In the genomic region with DNA sequence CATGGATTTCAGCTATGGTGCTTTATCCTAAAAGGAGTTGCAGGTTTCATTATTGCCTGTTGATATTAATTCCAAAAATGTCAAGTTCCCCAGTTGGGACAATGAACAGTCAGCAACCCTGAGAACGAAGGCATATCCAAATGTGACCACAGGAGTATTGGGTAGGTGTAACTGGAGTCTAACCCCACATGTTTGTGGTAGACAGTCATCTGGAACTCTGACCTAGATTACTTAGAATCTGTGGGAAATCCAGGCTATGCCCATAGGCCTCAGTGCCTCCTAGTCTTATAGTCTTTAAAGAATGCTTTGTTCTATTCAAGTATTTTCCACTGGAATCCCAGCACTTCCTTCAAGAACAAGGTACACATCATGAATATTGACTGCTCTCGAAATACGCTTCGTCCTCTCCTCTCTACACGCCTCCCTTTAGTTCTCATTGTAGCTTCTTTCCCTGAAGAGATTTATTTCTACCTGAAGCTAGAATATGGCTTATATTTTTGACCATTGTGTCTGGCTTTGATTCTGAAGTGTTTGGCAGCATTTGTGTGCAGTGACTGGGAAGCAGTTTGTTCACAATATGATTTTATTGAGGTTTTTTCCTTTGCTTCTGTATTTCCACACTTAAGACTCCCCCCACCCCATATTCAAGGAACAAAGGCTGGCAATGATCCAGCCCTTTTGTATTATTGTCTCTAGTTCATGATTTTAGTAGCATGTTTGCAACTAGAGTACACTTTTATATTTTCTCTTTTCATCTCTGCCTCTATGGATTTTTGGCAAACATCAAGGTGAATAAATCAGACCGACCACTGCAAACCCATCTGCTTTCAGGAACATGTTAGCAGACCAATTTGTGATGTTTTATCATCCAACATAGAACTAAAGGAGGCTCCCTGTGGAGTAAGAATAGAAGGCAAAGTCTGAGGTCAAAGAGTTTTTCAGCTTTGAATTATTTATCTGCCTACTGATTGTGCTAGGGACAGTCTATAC, we compare ENCODE assay signal across 13 cellular contexts.
DNase-seq lines count a peak whose midpoint lies in the region; ATAC-seq and TF ChIP-seq lines count a peak whose summit lies in the region.
"Had no signal": no experiment of that assay in that cellular context is flagged by ENCODE, and none has a peak within 500 bp of the region (broad histone marks: within the 10 kb centered on the region; RNA-seq: fewer than 3 reads in every experiment).

No MANE protein-coding gene starts in this region.

- H3K27me3 ChIP-seq in BJ (ENCODE audit: control insufficient read depth, insufficient read depth, low read length) = no peaks in the 10 kb centered on the region
- H3K27me3 ChIP-seq in mesenchymal stem cell (ENCODE audit: control insufficient read depth in 1 of 2, insufficient read depth in 1 of 2, low read length in 2 of 2) = no peaks in the 10 kb centered on the region
- H3K27me3 ChIP-seq: BE2C, Peyer's patch had no signal

- H3K4me2 ChIP-seq in mesenchymal stem cell (ENCODE audit: low read length, poor library complexity, severe bottlenecking) = no peak overlapping the region

- H3K27ac ChIP-seq in mesenchymal stem cell (ENCODE audit: low read length, poor library complexity, severe bottlenecking) = peak overlapping the region; percentile 35
- H3K27ac ChIP-seq: Peyer's patch had no signal

- H3K4me1 ChIP-seq in mesenchymal stem cell (ENCODE audit: control insufficient read depth, insufficient read depth, low read depth, low read length) = peaks cover 2% of the 10 kb centered on the region
- H3K4me1 ChIP-seq: BE2C, Peyer's patch had no signal

- H3K4me3 Mint-ChIP-seq in T-helper 17 cell (no peak overlapping the region), osteocyte (ENCODE audit: unreplicated experiment) (no peak overlapping the region)
- no peak overlapping the region for H3K4me3 Mint-ChIP-seq in activated T-helper 2 cell treated with anti-CD3 and anti-CD28 coated beads, Interferon-gamma antibody, Interleukin-2, Interleukin-4, amounts not matched to agents 10 μg/mL and 5 μg/mL and 100 μg/mL, durations not matched to agents 14 hours and 24 hours and 36 hours (ENCODE audit: low read depth)
- H3K4me3 Mint-ChIP-seq: activated naive CD8-positive, alpha-beta T cell treated with anti-CD3 and anti-CD28 coated beads, Interleukin-2, amount 10 ng/mL, durations not matched to agents 7 days and 5 days had no signal

- H3K4me3 ChIP-seq in BJ (ENCODE audit: low read depth, low read length) (no peak overlapping the region), mesenchymal stem cell (ENCODE audit: insufficient read depth in 1 of 2, low read depth in 1 of 2, low read length in 2 of 2) (no peak overlapping the region)
- H3K4me3 ChIP-seq: Peyer's patch had no signal

- no peak overlapping the region for H2BK120ac ChIP-seq in mesenchymal stem cell (ENCODE audit: low read depth, low read length)

- no peak overlapping the region for H2AFZ ChIP-seq in mesenchymal stem cell (ENCODE audit: low read depth, low read length)

- intact Hi-C loops in activated T-helper 2 cell treated with anti-CD3 and anti-CD28 coated beads, Interferon-gamma antibody, Interleukin-2, Interleukin-4, amounts not matched to agents 10 μg/mL and 5 μg/mL and 100 μg/mL, durations not matched to agents 14 hours and 24 hours and 36 hours (cut with micrococcal nuclease) = no loop called here

- CTCF ChIA-PET in BJ (lab: Yijun Ruan, JAX) = interaction anchor here (0.6 kb wide), 1 partner anchor 140 kb away, joined by 3 read pairs; no protein-coding TSS in a partner anchor

- no peak overlapping the region for H2BK5ac ChIP-seq in mesenchymal stem cell (ENCODE audit: low read depth, low read length, poor library complexity, severe bottlenecking)

- no peak overlapping the region for H2AK5ac ChIP-seq in mesenchymal stem cell (ENCODE audit: low read length, severe bottlenecking)

- H2BK12ac ChIP-seq in mesenchymal stem cell (ENCODE audit: low read length in 2 of 2) = no peak overlapping the region

- H3K36me3 ChIP-seq in BJ (ENCODE audit: control insufficient read depth, insufficient read depth, low read length) (no peaks in the 10 kb centered on the region), mesenchymal stem cell (ENCODE audit: control insufficient read depth in 1 of 2, insufficient read depth in 2 of 2, low read depth in 1 of 2, low read length in 2 of 2) (no peaks in the 10 kb centered on the region)
- H3K36me3 ChIP-seq: BE2C, Peyer's patch had no signal

- H3K36me3 Mint-ChIP-seq in T-helper 17 cell (ENCODE audit: low read depth) (no peaks in the 10 kb centered on the region), osteocyte (ENCODE audit: unreplicated experiment) (no peaks in the 10 kb centered on the region)
- H3K36me3 Mint-ChIP-seq in activated T-helper 2 cell treated with anti-CD3 and anti-CD28 coated beads, Interferon-gamma antibody, Interleukin-2, Interleukin-4, amounts not matched to agents 10 μg/mL and 5 μg/mL and 100 μg/mL, durations not matched to agents 14 hours and 24 hours and 36 hours (ENCODE audit: low read depth) = no peaks in the 10 kb centered on the region
- H3K36me3 Mint-ChIP-seq: activated naive CD8-positive, alpha-beta T cell treated with anti-CD3 and anti-CD28 coated beads, Interleukin-2, amount 10 ng/mL, durations not matched to agents 7 days and 5 days had no signal

- no peaks in the 10 kb centered on the region for H3K79me1 ChIP-seq in mesenchymal stem cell (replicated peaks; ENCODE audit: low read length, poor library complexity, severe bottlenecking)

- no peak overlapping the region for H4K8ac ChIP-seq in mesenchymal stem cell (ENCODE audit: low read length)

- DNase-seq in BJ (ENCODE audit: low read depth) (peak; percentile 11), M059J (ENCODE audit: low read depth) (peak; percentile 63), astrocyte of the hippocampus (ENCODE audit: low read depth, low spot score) (peak; percentile 84), mesenchymal stem cell (peak; percentile 16), putamen (ENCODE audit: low spot score) (no peak), T-helper 17 cell (no peak), osteocyte (ENCODE audit: extremely low spot score, unreplicated experiment) (no peak)
- no peak for DNase-seq in activated T-helper 2 cell treated with anti-CD3 and anti-CD28 coated beads, Interferon-gamma antibody, Interleukin-2, Interleukin-4, amounts not matched to agents 10 μg/mL and 5 μg/mL and 100 μg/mL, durations not matched to agents 14 hours and 24 hours and 36 hours (ENCODE audit: low spot score)
- DNase-seq: activated naive CD8-positive, alpha-beta T cell treated with anti-CD3 and anti-CD28 coated beads, Interleukin-2, amount 10 ng/mL, durations not matched to agents 7 days and 5 days; BE2C; NCI-H2029; occipital lobe; Peyer's patch had no signal

- 71% methylated on average over 2 of the region's 6 CpGs for WGBS in mesenchymal stem cell

- no peak for TF ChIP-seq CTCF in BJ (IDR thresholded peaks at IDR 0.05; ENCODE audit: insufficient read depth, low read depth, low read length)
- TF ChIP-seq CTCF in osteocyte (IDR thresholded peaks at IDR 0.05) = no peak

- no peak overlapping the region for H4K91ac ChIP-seq in mesenchymal stem cell (ENCODE audit: low read length)

- no peak overlapping the region for H3K4ac ChIP-seq in mesenchymal stem cell (ENCODE audit: low read depth in 1 of 2, low read length in 2 of 2)

- no peak overlapping the region for H3K14ac ChIP-seq in mesenchymal stem cell (ENCODE audit: low read length in 2 of 2)

- H2BK15ac ChIP-seq in mesenchymal stem cell (ENCODE audit: low read depth, poor library complexity, severe bottlenecking) = no peak overlapping the region

- no peaks in the 10 kb centered on the region for H3K27me3 Mint-ChIP-seq in T-helper 17 cell
- no peaks in the 10 kb centered on the region for H3K27me3 Mint-ChIP-seq in activated T-helper 2 cell treated with anti-CD3 and anti-CD28 coated beads, Interferon-gamma antibody, Interleukin-2, Interleukin-4, amounts not matched to agents 10 μg/mL and 5 μg/mL and 100 μg/mL, durations not matched to agents 14 hours and 24 hours and 36 hours (ENCODE audit: low read depth)
- no peaks in the 10 kb centered on the region for H3K27me3 Mint-ChIP-seq in osteocyte (ENCODE audit: unreplicated experiment)
- H3K27me3 Mint-ChIP-seq: activated naive CD8-positive, alpha-beta T cell treated with anti-CD3 and anti-CD28 coated beads, Interleukin-2, amount 10 ng/mL, durations not matched to agents 7 days and 5 days had no signal

- H3K4me1 Mint-ChIP-seq in T-helper 17 cell (no peaks in the 10 kb centered on the region), osteocyte (ENCODE audit: unreplicated experiment) (peaks cover 2% of the 10 kb centered on the region)
- H3K4me1 Mint-ChIP-seq in activated T-helper 2 cell treated with anti-CD3 and anti-CD28 coated beads, Interferon-gamma antibody, Interleukin-2, Interleukin-4, amounts not matched to agents 10 μg/mL and 5 μg/mL and 100 μg/mL, durations not matched to agents 14 hours and 24 hours and 36 hours (ENCODE audit: low read depth) = no peaks in the 10 kb centered on the region
- H3K4me1 Mint-ChIP-seq: activated naive CD8-positive, alpha-beta T cell treated with anti-CD3 and anti-CD28 coated beads, Interleukin-2, amount 10 ng/mL, durations not matched to agents 7 days and 5 days had no signal

- H3K18ac ChIP-seq in mesenchymal stem cell (ENCODE audit: low read depth in 1 of 2, low read length in 2 of 2) = no peak overlapping the region

- POLR2A ChIA-PET in BJ (lab: Charles Lee) = no interaction called here

- ATAC-seq in T-helper 17 cell = no peak

- H3K27ac Mint-ChIP-seq in T-helper 17 cell (no peak overlapping the region), osteocyte (ENCODE audit: unreplicated experiment) (no peak overlapping the region)
- H3K27ac Mint-ChIP-seq in activated T-helper 2 cell treated with anti-CD3 and anti-CD28 coated beads, Interferon-gamma antibody, Interleukin-2, Interleukin-4, amounts not matched to agents 10 μg/mL and 5 μg/mL and 100 μg/mL, durations not matched to agents 14 hours and 24 hours and 36 hours = no peak overlapping the region
- H3K27ac Mint-ChIP-seq: activated naive CD8-positive, alpha-beta T cell treated with anti-CD3 and anti-CD28 coated beads, Interleukin-2, amount 10 ng/mL, durations not matched to agents 7 days and 5 days had no signal

- H3K9me3 ChIP-seq in mesenchymal stem cell (ENCODE audit: control insufficient read depth, low read length) = no peaks in the 10 kb centered on the region
- H3K9me3 ChIP-seq in T-helper 17 cell (ENCODE audit: control insufficient read depth, low read length, poor library complexity, severe bottlenecking) = no peaks in the 10 kb centered on the region
- H3K9me3 ChIP-seq: BE2C, Peyer's patch had no signal

- no peaks in the 10 kb centered on the region for H3K9me3 Mint-ChIP-seq in activated T-helper 2 cell treated with anti-CD3 and anti-CD28 coated beads, Interferon-gamma antibody, Interleukin-2, Interleukin-4, amounts not matched to agents 10 μg/mL and 5 μg/mL and 100 μg/mL, durations not matched to agents 14 hours and 24 hours and 36 hours
- no peaks in the 10 kb centered on the region for H3K9me3 Mint-ChIP-seq in osteocyte (ENCODE audit: unreplicated experiment)

- no peak overlapping the region for H3K9ac ChIP-seq in mesenchymal stem cell (ENCODE audit: low read length)

- H3K23ac ChIP-seq in mesenchymal stem cell (ENCODE audit: low read length in 2 of 2) = no peak overlapping the region

Comparison
In these comparisons a context has a peak if more than half of its experiments do, and no peak if none do; other contexts are left out.
1. DNase-seq: peak in BJ (single experiment), M059J (single experiment), astrocyte of the hippocampus (single experiment) and mesenchymal stem cell (single experiment); none in putamen (single experiment), T-helper 17 cell (0 of 3), activated T-helper 2 cell treated with anti-CD3 and anti-CD28 coated beads, Interferon-gamma antibody, Interleukin-2, Interleukin-4, amounts not matched to agents 10 μg/mL and 5 μg/mL and 100 μg/mL, durations not matched to agents 14 hours and 24 hours and 36 hours (single experiment) and osteocyte (single experiment).